Comparison of ENCODE assay signal across 8 cellular contexts in genomic region chr16:8797364-8798173, GRCh38.
A peak's percentile ranks its signal among the peaks of the same experiment; 100 is the strongest.
DNase-seq lines count a peak whose midpoint lies in the region; ATAC-seq and TF ChIP-seq lines count a peak whose summit lies in the region.

Gene PMM2, plus strand, starts transcription at chr16:8797839. Its CDS starts 44 bp downstream, at chr16:8797883.
Gene TMEM186, minus strand, starts transcription at chr16:8797639. Its CDS starts 25 bp downstream, at chr16:8797614.

- peak within 1 kb of the TSS; percentile 75 to 98 (median 91) for H3K4me3 ChIP-seq in BLaER1 treated with 17β-estradiol and CSF1 and Interleukin-3, amounts not matched to agents 10 nM and 100 nM
- H3K4me3 ChIP-seq in coronary artery = peak within 1 kb of the TSS; percentile 95

- peaks cover 21 to 53% (median 33%) of the 10 kb centered on the region in 11 experiments for H3K36me3 ChIP-seq in BLaER1 treated with 17β-estradiol and CSF1 and Interleukin-3, amounts not matched to agents 10 nM and 100 nM

- TF ChIP-seq CTCF in coronary artery (IDR thresholded peaks at IDR 0.05) = no peak

- peak within 1 kb of the TSS; percentile 79 to 95 (median 89) for H3K27ac ChIP-seq in BLaER1 treated with 17β-estradiol and CSF1 and Interleukin-3, amounts not matched to agents 10 nM and 100 nM
- H3K27ac ChIP-seq in coronary artery (peak within 1 kb of the TSS; percentile 59 to 93), layer of hippocampus (ENCODE audit: low read depth, low read length) (peak within 1 kb of the TSS; percentile 66)

- peaks cover 32 to 46% (median 40%) of the 10 kb centered on the region in 10 experiments for H3K4me1 ChIP-seq in BLaER1 treated with 17β-estradiol and CSF1 and Interleukin-3, amounts not matched to agents 10 nM and 100 nM

- DNase-seq in NCI-H526 (lab: John Stamatoyannopoulos, UW) (peak; percentile 92 to 97), coronary artery (ENCODE audit: low spot score) (peak; percentile 97)
- DNase-seq in activated CD4-positive, alpha-beta T cell treated with anti-CD3 and anti-CD28 coated beads for 48 hours = peak; percentile 97
- peak; percentile 80 to 92 (median 87) for DNase-seq in stimulated activated CD4-positive, alpha-beta T cell treated with anti-CD3 and anti-CD28 coated beads, Interleukin-1b, Interleukin-23, amount 100 ng/mL, for 24 hours (ENCODE audit: low read depth in 4 of 4, low spot score in 1 of 4)

- peak within 1 kb of the TSS; percentile 79 to 97 (median 92) for H3K9ac ChIP-seq in BLaER1 treated with 17β-estradiol and CSF1 and Interleukin-3, amounts not matched to agents 10 nM and 100 nM

- no peaks in the 10 kb centered on the region for H3K9me3 ChIP-seq in BLaER1 treated with 17β-estradiol and CSF1 and Interleukin-3, amounts not matched to agents 10 nM and 100 nM (replicated peaks in 1 of 11)

- H4K20me1 ChIP-seq in BLaER1 treated with 17β-estradiol and CSF1 and Interleukin-3, amounts not matched to agents 10 nM and 100 nM = peaks cover 6 to 49% (median 41%) of the 10 kb centered on the region in 11 experiments; a peak in 21 of 22 replicates

- H3K27me3 ChIP-seq in BLaER1 treated with 17β-estradiol and CSF1 and Interleukin-3, amounts not matched to agents 10 nM and 100 nM = no peaks in the 10 kb centered on the region
- no peaks in the 10 kb centered on the region for H3K27me3 ChIP-seq in layer of hippocampus (ENCODE audit: control insufficient read depth, insufficient read depth, low read length)

- H3K4me2 ChIP-seq in BLaER1 treated with 17β-estradiol and CSF1 and Interleukin-3, amounts not matched to agents 10 nM and 100 nM = peak within 1 kb of the TSS; percentile 93 to 100 (median 98)

- ATAC-seq in GM19328 (IDR thresholded peaks at IDR 0.05; ENCODE audit: unreplicated experiment) (peak; percentile 94), HG03469 (IDR thresholded peaks at IDR 0.05; ENCODE audit: unreplicated experiment) (peak; percentile 87)

Comparison
In these comparisons a context has a peak if more than half of its experiments do, and no peak if none do; other contexts are left out.
1. Peak in every context shown above with its lines: DNase-seq, ATAC-seq, H3K4me3 ChIP-seq and H3K27ac ChIP-seq.